ENCODE assay signal across 25 cellular contexts in genomic region chr4:119081943-119082342, GRCh38. TPM values are rescaled to one million over a fixed set of nuclear protein-coding genes. Genes with fewer than 3 reads are reported as not detected.
DNase-seq lines count a peak whose midpoint lies in the region; ATAC-seq and TF ChIP-seq lines count a peak whose summit lies in the region.
"Had no signal": no experiment of that assay in that cellular context is flagged by ENCODE, and none has a peak within 500 bp of the region (broad histone marks: within the 10 kb centered on the region; RNA-seq: fewer than 3 reads in every experiment).

No MANE protein-coding gene starts in this region.

- H3K27me3 ChIP-seq in heart right ventricle = no peaks in the 10 kb centered on the region
- H3K27me3 ChIP-seq in aorta (ENCODE audit: control insufficient read depth in 1 of 2, insufficient read depth in 2 of 2, low read length in 1 of 2) = no peaks in the 10 kb centered on the region
- H3K27me3 ChIP-seq in effector memory CD4-positive, alpha-beta T cell (replicated peaks; ENCODE audit: control insufficient read depth, insufficient read depth, low read length, poor library complexity, severe bottlenecking) = no peaks in the 10 kb centered on the region
- H3K27me3 ChIP-seq: brain microvascular endothelial cell, tibial nerve had no signal

- peak; percentile 89 for ATAC-seq in Right ventricle myocardium inferior
- ATAC-seq in heart right ventricle = peak; percentile 29 to 93 (median 84)
- ATAC-seq in mucosa of descending colon = peak; percentile 22
- ATAC-seq in aorta (ENCODE audit: low FRiP score) = peak; percentile 44
- ATAC-seq in HG02840 (IDR thresholded peaks at IDR 0.05; ENCODE audit: low FRiP score, unreplicated experiment) = no peak
- ATAC-seq: activated CD8-positive, alpha-beta T cell treated with anti-CD3 and anti-CD28 coated beads for 36 hours; stimulated activated naive CD8-positive, alpha-beta T cell treated with anti-CD3 and anti-CD28 coated beads, Interleukin-15, amount 100 ng/mL, for 72 hours had no signal

- H3K4me3 ChIP-seq in heart right ventricle (no peak overlapping the region), mucosa of descending colon (no peak overlapping the region), aorta (ENCODE audit: low read length in 2 of 2) (no peak overlapping the region)
- H3K4me3 ChIP-seq in effector memory CD4-positive, alpha-beta T cell (ENCODE audit: insufficient read depth, low read depth, low read length, poor library complexity, severe bottlenecking) = no peak overlapping the region
- H3K4me3 ChIP-seq: PC-9, tibial nerve had no signal

- H3K36me3 ChIP-seq in heart right ventricle = no peaks in the 10 kb centered on the region
- H3K36me3 ChIP-seq in mucosa of descending colon (ENCODE audit: low read depth) = no peaks in the 10 kb centered on the region
- H3K36me3 ChIP-seq in aorta (ENCODE audit: control insufficient read depth in 1 of 2, insufficient read depth in 2 of 2, low read length in 1 of 2) = no peaks in the 10 kb centered on the region
- no peaks in the 10 kb centered on the region for H3K36me3 ChIP-seq in effector memory CD4-positive, alpha-beta T cell (ENCODE audit: control insufficient read depth, insufficient read depth, low read length)
- H3K36me3 ChIP-seq: brain microvascular endothelial cell, tibial nerve had no signal

- peak overlapping the region in 8 of 10 donors; percentile 10 to 70 (median 38) for H3K27ac ChIP-seq in heart right ventricle
- H3K27ac ChIP-seq in aorta (ENCODE audit: low read depth in 1 of 2, low read length in 2 of 2) = no peak overlapping the region
- H3K27ac ChIP-seq in effector memory CD4-positive, alpha-beta T cell (ENCODE audit: insufficient read depth, low read length, poor library complexity, severe bottlenecking) = no peak overlapping the region
- H3K27ac ChIP-seq: brain microvascular endothelial cell had no signal

- WGBS in heart right ventricle, 2 donors = 21 to 26% methylated on average over 3 of the region's 3 CpGs
- WGBS in aorta, 2 donors = 56 to 64% methylated on average over 3 of the region's 3 CpGs

- DNase-seq in Right ventricle myocardium inferior (ENCODE audit: missing footprints) (no peak), cardiac septum (ENCODE audit: low spot score) (no peak), heart right ventricle (peak in 1 of 2 donors; percentile 24), mucosa of descending colon (no peak), aorta (no peak), DMS79 (lab: John Stamatoyannopoulos, UW) (no peak)
- no peak for DNase-seq in effector memory CD4-positive, alpha-beta T cell
- DNase-seq: activated CD4-positive, CD25-positive, alpha-beta regulatory T cell treated with anti-CD3 and anti-CD28 coated beads, Interleukin-2, amount 50 U/mL, for 72 hours; activated CD8-positive, alpha-beta T cell treated with anti-CD3 and anti-CD28 coated beads for 36 hours; activated gamma-delta T cell treated with Interleukin-2 at 50 U/mL for 16 hours; activated T-cell treated with anti-CD3 and anti-CD28 coated beads for 4 hours; brain microvascular endothelial cell; cortex of kidney; EL; H7; KBM-7; NCI-H1694; PC-9; SIG-M5; stimulated activated CD4-positive, alpha-beta T cell treated with anti-CD3 and anti-CD28 coated beads, Interleukin-4, amount 100 ng/mL, for 4 hours; stimulated activated naive CD8-positive, alpha-beta T cell treated with anti-CD3 and anti-CD28 coated beads, Interleukin-15, amount 100 ng/mL, for 72 hours; T-helper 1 cell had no signal

- intact Hi-C loops in Right ventricle myocardium inferior (cut with DNase I) (loop anchor here (5.0 kb wide), 1 partner anchor 55 kb away; the partner anchor contains the start of gene MYOZ2), cardiac septum (cut with DNase I) (loop anchor here (5.0 kb wide), 1 partner anchor 35 kb away; no protein-coding TSS in a partner anchor), heart right ventricle (cut with DNase I) (loop anchor here in 3 of 10 donors (5.0 to 10.0 kb wide), 4 partner anchors 35 to 203 kb away; partner anchors contain the start of gene MYOZ2 (in 1 of the 3)), mucosa of descending colon (cut with DNase I, micrococcal nuclease) (no loop called here), aorta (cut with DNase I) (no loop called here)

- TF ChIP-seq CTCF in heart right ventricle (IDR thresholded peaks at IDR 0.05) (no peak), mucosa of descending colon (IDR thresholded peaks at IDR 0.05) (no peak)

- peaks cover 0 to 20% (median 8%) of the 10 kb centered on the region in 9 donors for H3K4me1 ChIP-seq in heart right ventricle
- H3K4me1 ChIP-seq in mucosa of descending colon (ENCODE audit: low read depth) = peaks cover 25% of the 10 kb centered on the region
- H3K4me1 ChIP-seq in aorta (ENCODE audit: control insufficient read depth in 1 of 2, insufficient read depth in 2 of 2, low read length in 2 of 2) = peaks cover 0 to 1% of the 10 kb centered on the region in 2 donors
- H3K4me1 ChIP-seq in effector memory CD4-positive, alpha-beta T cell (ENCODE audit: control insufficient read depth, insufficient read depth, low read length, poor library complexity, severe bottlenecking) = no peaks in the 10 kb centered on the region

- H3K9me3 ChIP-seq in heart right ventricle (peaks cover 0 to 14% (median 0%) of the 10 kb centered on the region in 11 donors), mucosa of descending colon (no peaks in the 10 kb centered on the region), aorta (ENCODE audit: control insufficient read depth, low read length) (no peaks in the 10 kb centered on the region)
- H3K9me3 ChIP-seq in effector memory CD4-positive, alpha-beta T cell (ENCODE audit: control insufficient read depth, low read length) = no peaks in the 10 kb centered on the region
- H3K9me3 ChIP-seq: tibial nerve had no signal

RNA-seq across cellular contexts. Expression of gene MYOZ2, which starts 53.7 kb away (rescaled TPM):
- total RNA-seq in Right ventricle myocardium inferior (748 TPM), cardiac septum (727 TPM), heart right ventricle (1,000 to 10,000 TPM in 1 of 10 donors, 100 to 1,000 TPM in 9; 655 to 1,008 (median 906) TPM), mucosa of descending colon (under 1 TPM; 0.20 to 0.63 (median 0.29) TPM), aorta (10 to 100 TPM in 1 of 2 donors, 1 to 10 TPM in 1; 9.4 to 12.0 TPM)
- polyA plus RNA-seq in heart right ventricle (100 to 1,000 TPM; 231 to 772 TPM), aorta (10 to 100 TPM in 1 of 2 donors, 1 to 10 TPM in 1; 8.9 to 46.3 TPM)
- total RNA-seq: activated CD8-positive, alpha-beta T cell treated with anti-CD3 and anti-CD28 coated beads for 36 hours; H7; mononuclear cell; PC-9 had no signal

Comparison
In these comparisons a context has a peak if more than half of its experiments do, and no peak if none do; other contexts are left out.
1. H3K27ac ChIP-seq: peak in heart right ventricle (8 of 10); none in aorta (0 of 2) and effector memory CD4-positive, alpha-beta T cell (single experiment).
2. RNA of gene MYOZ2, which starts 53.7 kb away (total RNA-seq): 655 to 1,008 TPM in heart right ventricle, 748 TPM in Right ventricle myocardium inferior (single experiment) and 727 TPM in cardiac septum (single experiment); 9.4 to 12.0 TPM in aorta and 0.20 to 0.63 TPM in mucosa of descending colon; every median in the first group is over 10 times any median in the second.
3. intact Hi-C loops: an anchor here in Right ventricle myocardium inferior (5.0 kb wide) and cardiac septum (5.0 kb wide); none called in mucosa of descending colon and aorta.